In the genomic region with DNA sequence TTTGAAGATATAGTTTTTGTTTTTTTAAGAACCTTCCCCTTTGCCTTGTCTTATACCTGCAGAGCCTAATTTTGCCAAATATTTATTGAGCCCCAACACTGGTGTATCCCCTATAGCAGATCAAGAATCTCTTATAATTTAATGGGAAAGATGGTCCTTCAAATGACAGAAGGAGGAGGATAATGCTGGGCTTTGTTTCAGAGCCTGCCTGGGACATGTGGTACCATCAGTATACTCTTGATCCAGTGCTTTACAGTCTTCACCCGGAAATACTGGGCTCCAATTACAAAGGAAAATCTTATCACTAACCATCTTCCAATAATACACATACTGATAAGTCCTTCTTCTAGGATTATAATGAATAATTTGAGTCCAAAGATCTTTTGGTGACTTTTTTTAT, we compare ENCODE assay signal across 16 cellular contexts.
DNase-seq lines count a peak whose midpoint lies in the region; ATAC-seq and TF ChIP-seq lines count a peak whose summit lies in the region.
"Had no signal": no experiment of that assay in that cellular context is flagged by ENCODE, and none has a peak within 500 bp of the region (broad histone marks: within the 10 kb centered on the region; RNA-seq: fewer than 3 reads in every experiment).

No MANE protein-coding gene starts in this region.

- no TSS peak for BruUV-seq in Caco-2 (replicated peaks; lab: Mats Ljungman, UMichigan)

- POLR2A ChIA-PET in Caco-2 (lab: Charles Lee) = interaction anchor here (1.2 kb wide), 1 partner anchor 18 kb away, joined by 3 read pairs; no protein-coding TSS in a partner anchor

- peaks cover 21% of the 10 kb centered on the region for H3K36me3 Mint-ChIP-seq in Caco-2 (ENCODE audit: insufficient read depth, unreplicated experiment)
- H3K36me3 Mint-ChIP-seq: CD8-positive, alpha-beta T cell had no signal

- H3K9ac ChIP-seq in BLaER1 treated with 17β-estradiol and CSF1 and Interleukin-3, amounts not matched to agents 10 nM and 100 nM = peak overlapping the region in 3 of 11 experiments; percentile 3 to 49 (median 38); a peak in 2 of 22 replicates

- CTCF ChIA-PET in Caco-2 (lab: Charles Lee) = interaction anchor here (1.2 kb wide), 1 partner anchor 287 kb away, joined by 3 read pairs; no protein-coding TSS in a partner anchor

- peaks cover 11 to 56% (median 30%) of the 10 kb centered on the region in 11 experiments; a peak in 19 of 22 replicates for H3K36me3 ChIP-seq in BLaER1 treated with 17β-estradiol and CSF1 and Interleukin-3, amounts not matched to agents 10 nM and 100 nM
- H3K36me3 ChIP-seq in neutrophil (no peaks in the 10 kb centered on the region), Caco-2 (ENCODE audit: control insufficient read depth, insufficient read depth, low read length) (no peaks in the 10 kb centered on the region)

- H4K20me1 ChIP-seq in BLaER1 treated with 17β-estradiol and CSF1 and Interleukin-3, amounts not matched to agents 10 nM and 100 nM = peaks cover 23 to 100% (median 87%) of the 10 kb centered on the region in 11 experiments

- H3K4me1 Mint-ChIP-seq in Caco-2 (ENCODE audit: low read depth, unreplicated experiment) = peaks cover 38% of the 10 kb centered on the region

- ATAC-seq in left lobe of liver = no peak
- ATAC-seq: CD8-positive, alpha-beta T cell had no signal

- H3K4me3 Mint-ChIP-seq in Caco-2 (ENCODE audit: unreplicated experiment) = no peak overlapping the region
- H3K4me3 Mint-ChIP-seq: B cell; CD8-positive, alpha-beta T cell; HFFc6 had no signal

- H3K4me2 ChIP-seq in BLaER1 treated with 17β-estradiol and CSF1 and Interleukin-3, amounts not matched to agents 10 nM and 100 nM = peak overlapping the region; percentile 52 to 88 (median 65)

- in situ Hi-C loops in SK-MEL-5 (cut with HindIII; ENCODE audit: low pct_unique_long_range_greater_than_20kb, low sequenced_read_pairs) = no loop called here

- no peaks in the 10 kb centered on the region for H3K27me3 Mint-ChIP-seq in Caco-2 (ENCODE audit: insufficient read depth, unreplicated experiment)
- H3K27me3 Mint-ChIP-seq: B cell had no signal

- TF ChIP-seq CTCF in neutrophil (IDR thresholded peaks at IDR 0.05) (no peak), Caco-2 (IDR thresholded peaks at IDR 0.05; ENCODE audit: insufficient read depth in 1 of 2, low read depth in 1 of 2, low read length in 1 of 2, severe bottlenecking in 1 of 2, unreplicated experiment in 1 of 2) (no peak)

- no peak overlapping the region for H3K27ac Mint-ChIP-seq in Caco-2 (ENCODE audit: unreplicated experiment)
- H3K27ac Mint-ChIP-seq: B cell; CD8-positive, alpha-beta T cell; HFFc6 had no signal

- H3K4me1 ChIP-seq in BLaER1 treated with 17β-estradiol and CSF1 and Interleukin-3, amounts not matched to agents 10 nM and 100 nM = peaks cover 24 to 78% (median 34%) of the 10 kb centered on the region in 10 experiments
- H3K4me1 ChIP-seq in neutrophil (ENCODE audit: control insufficient read depth in 1 of 2, insufficient read depth in 1 of 2, low read depth in 1 of 2, low read length in 1 of 2) (peaks cover under 1 to 10% of the 10 kb centered on the region in 2 experiments), Caco-2 (peaks cover 31% of the 10 kb centered on the region)

- intact Hi-C loops in Caco-2 (cut with micrococcal nuclease; ENCODE audit: unreplicated experiment) = no loop called here

- 0 out of 22 replicates have a peak overlapping the region, but pooled peaks of 1 of the 11 experiments have one; percentile 47 for H3K27ac ChIP-seq in BLaER1 treated with 17β-estradiol and CSF1 and Interleukin-3, amounts not matched to agents 10 nM and 100 nM
- H3K27ac ChIP-seq in cingulate gyrus (ENCODE audit: low read depth, low read length) = peak overlapping the region; percentile 92
- H3K27ac ChIP-seq in neutrophil = peak overlapping the region; percentile 42

- no peak overlapping the region for H3K4me3 ChIP-seq in BLaER1 treated with 17β-estradiol and CSF1 and Interleukin-3, amounts not matched to agents 10 nM and 100 nM
- H3K4me3 ChIP-seq in neutrophil (ENCODE audit: low read depth in 1 of 2, low read length in 1 of 2) (no peak overlapping the region), Caco-2 (ENCODE audit: low read depth, low read length) (no peak overlapping the region)

- no peaks in the 10 kb centered on the region for H3K27me3 ChIP-seq in BLaER1 treated with 17β-estradiol and CSF1 and Interleukin-3, amounts not matched to agents 10 nM and 100 nM
- H3K27me3 ChIP-seq in neutrophil (no peaks in the 10 kb centered on the region), Caco-2 (replicated peaks; ENCODE audit: control insufficient read depth, insufficient read depth, low read length) (no peaks in the 10 kb centered on the region)

- peaks cover 12 to 38% (median 24%) of the 10 kb centered on the region in 11 experiments for H3K9me3 ChIP-seq in BLaER1 treated with 17β-estradiol and CSF1 and Interleukin-3, amounts not matched to agents 10 nM and 100 nM (replicated peaks in 1 of 11)
- H3K9me3 ChIP-seq in neutrophil = no peaks in the 10 kb centered on the region
- H3K9me3 ChIP-seq in Caco-2 = peaks cover 6% of the 10 kb centered on the region; the same call in 1 of the 2 replicates

- peaks cover 22% of the 10 kb centered on the region for H3K9me3 Mint-ChIP-seq in Caco-2 (ENCODE audit: unreplicated experiment)
- H3K9me3 Mint-ChIP-seq: CD8-positive, alpha-beta T cell had no signal

- peak; percentile 38 for DNase-seq in SK-MEL-5 (ENCODE audit: low read depth, low spot score)
- no peak for DNase-seq in NCI-H2227 treated with DMSO at 0.1 percent for 48 hours (lab: John Stamatoyannopoulos, UW)
- DNase-seq in left lobe of liver (ENCODE audit: low spot score) = no peak
- no peak for DNase-seq in Caco-2
- DNase-seq: CD8-positive, alpha-beta T cell; DMS 273 treated with DMSO at 0.1 percent for 48 hours; HFFc6; KBM-7; NCI-H1048; NCI-H146; NCI-H345; NCI-H526 treated with DMSO at 0.1 percent for 48 hours had no signal
